19 cellular contexts compared by ENCODE assay signal in genomic region chr6:39669943-39670342, GRCh38. TPM values are rescaled to one million over a fixed set of nuclear protein-coding genes. Genes with fewer than 3 reads are reported as not detected.
"Had no signal": no experiment of that assay in that cellular context is flagged by ENCODE, and none has a peak within 500 bp of the region (broad histone marks: within the 10 kb centered on the region; RNA-seq: fewer than 3 reads in every experiment).

No MANE protein-coding gene starts in this region.

- H3K27ac ChIP-seq: breast epithelium, gastrocnemius medialis, left lung, tibial nerve, uterus, WERI-Rb-1 had no signal

- H3K27ac Mint-ChIP-seq: activated CD4-positive, alpha-beta memory T cell treated with anti-CD3 and anti-CD28 coated beads for 36 hours; activated naive CD4-positive, alpha-beta T cell treated with anti-CD3 and anti-CD28 coated beads for 36 hours; activated T-cell treated with anti-CD3 and anti-CD28 coated beads, Interleukin-2, amount 50 U/mL, for 24 hours; activated T-helper 2 cell treated with anti-CD3 and anti-CD28 coated beads, Interferon-gamma antibody, Interleukin-2, Interleukin-4, amounts not matched to agents 10 μg/mL and 5 μg/mL and 100 μg/mL, durations not matched to agents 14 hours and 24 hours and 36 hours; nephron progenitor cell; T-helper 1 cell treated with Interleukin-12 subunit alpha and Interleukin-12 subunit beta and Interleukin-4 antibody, amounts not matched to agents 30 μg/mL and 1 μg/mL, for 36 hours had no signal

- H3K4me3 Mint-ChIP-seq: activated CD4-positive, alpha-beta memory T cell treated with anti-CD3 and anti-CD28 coated beads for 36 hours; activated naive CD4-positive, alpha-beta T cell treated with anti-CD3 and anti-CD28 coated beads for 36 hours; activated T-cell treated with anti-CD3 and anti-CD28 coated beads, Interleukin-2, amount 50 U/mL, for 24 hours; nephron progenitor cell; T-helper 1 cell treated with Interleukin-12 subunit alpha and Interleukin-12 subunit beta and Interleukin-4 antibody, amounts not matched to agents 30 μg/mL and 1 μg/mL, for 36 hours had no signal

- H3K4me3 ChIP-seq: breast epithelium, gastrocnemius medialis, left lung, tibial nerve, uterus had no signal

- H3K9me3 Mint-ChIP-seq: activated T-helper 2 cell treated with anti-CD3 and anti-CD28 coated beads, Interferon-gamma antibody, Interleukin-2, Interleukin-4, amounts not matched to agents 10 μg/mL and 5 μg/mL and 100 μg/mL, durations not matched to agents 14 hours and 24 hours and 36 hours; T-helper 1 cell treated with Interleukin-12 subunit alpha and Interleukin-12 subunit beta and Interleukin-4 antibody, amounts not matched to agents 30 μg/mL and 1 μg/mL, for 36 hours had no signal

- H3K36me3 ChIP-seq: breast epithelium, gastrocnemius medialis, left lung, tibial nerve, uterus, WERI-Rb-1 had no signal

- H3K9me3 ChIP-seq: gastrocnemius medialis, uterus had no signal

- DNase-seq: activated CD4-positive, alpha-beta memory T cell treated with anti-CD3 and anti-CD28 coated beads for 36 hours; activated naive CD4-positive, alpha-beta T cell treated with anti-CD3 and anti-CD28 coated beads for 36 hours; activated T-cell treated with anti-CD3 and anti-CD28 coated beads, Interleukin-2, amount 50 U/mL, for 24 hours; aorta; effector CD4-positive, alpha-beta T cell; gastrocnemius medialis; left lung; nephron progenitor cell; nucleus accumbens; posterior cingulate gyrus; retina; stimulated activated naive CD4-positive, alpha-beta T cell treated with Interleukin-2 at 50 U/mL for 16 hours; uterus; WERI-Rb-1 had no signal

- H3K27me3 ChIP-seq: breast epithelium, gastrocnemius medialis, left lung, uterus had no signal

- H3K4me1 ChIP-seq: breast epithelium, gastrocnemius medialis, left lung, uterus had no signal

- H3K36me3 Mint-ChIP-seq: activated CD4-positive, alpha-beta memory T cell treated with anti-CD3 and anti-CD28 coated beads for 36 hours had no signal

RNA-seq across cellular contexts. Expression of gene KIF6, which starts 55.3 kb away (rescaled TPM):
- total RNA-seq: gastrocnemius medialis, myocyte had no signal
